ENCODE assay signal across 8 cellular contexts in the genomic region with DNA sequence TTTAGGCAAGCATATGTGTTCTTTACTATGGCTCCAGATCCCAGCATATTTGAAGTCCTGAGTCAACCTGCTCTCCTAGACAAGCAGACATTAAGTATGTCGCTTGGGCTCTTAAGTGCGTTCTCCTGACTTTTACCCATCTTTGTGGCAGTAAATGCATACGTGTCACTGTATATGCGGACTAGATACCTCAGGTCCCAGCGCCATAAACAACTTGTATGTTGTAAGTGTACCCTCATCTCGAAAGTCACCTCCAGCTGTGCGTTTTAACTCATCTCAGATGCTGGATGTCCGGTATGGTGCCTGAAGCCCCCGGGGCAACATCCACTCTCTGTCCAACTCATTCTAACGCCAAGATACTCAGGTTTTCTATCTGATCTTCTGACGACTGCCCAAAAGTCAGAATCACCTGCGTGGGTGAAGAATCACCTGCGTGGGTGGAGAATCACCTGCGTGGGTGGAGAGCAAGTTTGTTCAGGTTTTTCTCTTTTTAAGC. TPM values are rescaled to one million over a fixed set of nuclear protein-coding genes. Genes with fewer than 3 reads are reported as not detected.
DNase-seq lines count a peak whose midpoint lies in the region; ATAC-seq and TF ChIP-seq lines count a peak whose summit lies in the region.

No MANE protein-coding gene starts in this region.

- no peak for ATAC-seq in heart right ventricle
- no peak for ATAC-seq in Right ventricle myocardium inferior
- no peak for ATAC-seq in activated naive CD8-positive, alpha-beta T cell treated with anti-CD3 and anti-CD28 coated beads, Interleukin-2, amount 50 U/mL, for 24 hours
- no peak for ATAC-seq in right lobe of liver
- no peak for ATAC-seq in GM21723 (IDR thresholded peaks at IDR 0.05; ENCODE audit: unreplicated experiment)
- no peak for ATAC-seq in HG03469 (IDR thresholded peaks at IDR 0.05; ENCODE audit: unreplicated experiment)

- H3K27ac ChIP-seq in heart right ventricle (no peak overlapping the region), right lobe of liver (no peak overlapping the region), urinary bladder (ENCODE audit: low read depth) (no peak overlapping the region)

- H3K27ac Mint-ChIP-seq in activated naive CD8-positive, alpha-beta T cell treated with anti-CD3 and anti-CD28 coated beads, Interleukin-2, amount 50 U/mL, for 24 hours: peak overlapping the region; percentile 75

- H3K36me3 Mint-ChIP-seq in activated naive CD8-positive, alpha-beta T cell treated with anti-CD3 and anti-CD28 coated beads, Interleukin-2, amount 50 U/mL, for 24 hours (ENCODE audit: low read depth): peaks cover 15% of the 10 kb centered on the region

- 76 to 77% methylated on average over 14 of the region's 14 CpGs for WGBS in heart right ventricle, 2 donors
- WGBS in right lobe of liver (ENCODE audit: insufficient coverage, low coverage, low lambda C conversion rate, missing lambda C conversion rate): 34% methylated on average over 10 of the region's 14 CpGs
- 70% methylated on average over 14 of the region's 14 CpGs for WGBS in urinary bladder

- TF ChIP-seq CTCF in heart right ventricle (IDR thresholded peaks at IDR 0.05) (no peak), right lobe of liver (IDR thresholded peaks at IDR 0.05) (no peak)

- H3K9me3 ChIP-seq in heart right ventricle (peaks cover 0 to 10% (median 0%) of the 10 kb centered on the region in 11 donors), right lobe of liver (no peaks in the 10 kb centered on the region)

- peak overlapping the region; percentile 79 for H3K4me3 Mint-ChIP-seq in activated naive CD8-positive, alpha-beta T cell treated with anti-CD3 and anti-CD28 coated beads, Interleukin-2, amount 50 U/mL, for 24 hours

- H3K27me3 ChIP-seq in heart right ventricle (no peaks in the 10 kb centered on the region), right lobe of liver (no peaks in the 10 kb centered on the region)

- TF ChIP-seq POLR2A in right lobe of liver (IDR thresholded peaks at IDR 0.05): no peak

- peaks cover 0 to 36% (median 14%) of the 10 kb centered on the region in 9 donors for H3K36me3 ChIP-seq in heart right ventricle
- H3K36me3 ChIP-seq in right lobe of liver: peaks cover 0 to 19% (median 0%) of the 10 kb centered on the region in 4 donors
- H3K36me3 ChIP-seq in urinary bladder (ENCODE audit: insufficient read depth): no peaks in the 10 kb centered on the region

- H3K27me3 Mint-ChIP-seq in activated naive CD8-positive, alpha-beta T cell treated with anti-CD3 and anti-CD28 coated beads, Interleukin-2, amount 50 U/mL, for 24 hours: no peaks in the 10 kb centered on the region

- H3K4me1 ChIP-seq in heart right ventricle (peaks cover 9 to 49% (median 29%) of the 10 kb centered on the region in 9 donors), right lobe of liver (peaks cover 0 to 22% (median 6%) of the 10 kb centered on the region in 4 donors), urinary bladder (ENCODE audit: insufficient read depth) (no peaks in the 10 kb centered on the region)

- intact Hi-C loops in heart right ventricle (cut with DNase I) (loop anchor here in 4 of 10 donors (5.0 kb wide), 2 partner anchors 35 to 40 kb away; a partner anchor contains a TSS), Right ventricle myocardium inferior (cut with DNase I) (no loop called here), right lobe of liver (cut with DNase I) (no loop called here)

- peaks cover 9% of the 10 kb centered on the region for H3K9me3 Mint-ChIP-seq in activated naive CD8-positive, alpha-beta T cell treated with anti-CD3 and anti-CD28 coated beads, Interleukin-2, amount 50 U/mL, for 24 hours

- no peak for DNase-seq in heart right ventricle
- no peak for DNase-seq in Right ventricle myocardium inferior (ENCODE audit: missing footprints)
- DNase-seq in activated naive CD8-positive, alpha-beta T cell treated with anti-CD3 and anti-CD28 coated beads, Interleukin-2, amount 50 U/mL, for 24 hours: no peak
- no peak for DNase-seq in right lobe of liver
- no peak for DNase-seq in midbrain (lab: John Stamatoyannopoulos, UW)

- peaks cover 49% of the 10 kb centered on the region for H3K4me1 Mint-ChIP-seq in activated naive CD8-positive, alpha-beta T cell treated with anti-CD3 and anti-CD28 coated beads, Interleukin-2, amount 50 U/mL, for 24 hours

- peak overlapping the region in 6 of 10 donors; percentile 74 to 100 (median 84) for H3K4me3 ChIP-seq in heart right ventricle
- peak overlapping the region in 2 of 3 donors; percentile 91 to 98 for H3K4me3 ChIP-seq in right lobe of liver
- peak overlapping the region; percentile 98 for H3K4me3 ChIP-seq in urinary bladder (ENCODE audit: low read depth, low read length)

RNA-seq across cellular contexts. Expression of a gene that starts 1.7 kb away (rescaled TPM):
- total RNA-seq in heart right ventricle: 100 to 1,000 TPM in 3 of 10 donors, 10 to 100 TPM in 7; 67.8 to 137 (median 90.0) TPM
- 100 to 1,000 TPM; 107 to 220 TPM for polyA plus RNA-seq in heart right ventricle
- total RNA-seq in Right ventricle myocardium inferior: 122 TPM
- 10 to 100 TPM; 44.4 to 93.0 (median 69.6) TPM for total RNA-seq in right lobe of liver
- 46.1 TPM for total RNA-seq in urinary bladder
- 121 TPM for polyA plus RNA-seq in urinary bladder

RNA-seq across cellular contexts. Expression of a gene that starts 14.7 kb away (rescaled TPM):
- 10 to 100 TPM; 24.0 to 43.9 (median 34.6) TPM for total RNA-seq in heart right ventricle
- polyA plus RNA-seq in heart right ventricle: 10 to 100 TPM; 31.8 to 91.7 TPM
- total RNA-seq in Right ventricle myocardium inferior: 36.9 TPM
- total RNA-seq in right lobe of liver: 10 to 100 TPM; 21.0 to 37.5 (median 27.9) TPM
- 28.4 TPM for total RNA-seq in urinary bladder
- 31.4 TPM for polyA plus RNA-seq in urinary bladder

RNA-seq across cellular contexts. Expression of a gene that starts 24.5 kb away (rescaled TPM):
- 10 to 100 TPM; 26.0 to 51.9 (median 32.4) TPM for total RNA-seq in heart right ventricle
- 10 to 100 TPM; 42.6 to 48.1 TPM for polyA plus RNA-seq in heart right ventricle
- total RNA-seq in Right ventricle myocardium inferior: 37.2 TPM
- total RNA-seq in right lobe of liver: 10 to 100 TPM; 18.2 to 27.0 (median 22.4) TPM
- total RNA-seq in urinary bladder: 4.7 TPM
- polyA plus RNA-seq in urinary bladder: 55.0 TPM

RNA-seq across cellular contexts. Expression of a gene that starts 24.8 kb away (rescaled TPM):
- 10 to 100 TPM; 40.6 to 57.9 (median 50.6) TPM for total RNA-seq in heart right ventricle
- 10 to 100 TPM; 30.4 to 41.7 TPM for polyA plus RNA-seq in heart right ventricle
- total RNA-seq in Right ventricle myocardium inferior: 44.9 TPM
- 10 to 100 TPM; 12.6 to 38.1 (median 27.8) TPM for total RNA-seq in right lobe of liver
- 8.5 TPM for total RNA-seq in urinary bladder
- 74.6 TPM for polyA plus RNA-seq in urinary bladder

RNA-seq across cellular contexts. Expression of a gene that starts 34.6 kb away (rescaled TPM):
- total RNA-seq in heart right ventricle (100 to 1,000 TPM in 1 of 10 donors, 10 to 100 TPM in 9; 39.7 to 110 (median 54.9) TPM), Right ventricle myocardium inferior (70.4 TPM), right lobe of liver (10 to 100 TPM in 5 of 6 experiments, 1 to 10 TPM in 1; 9.9 to 16.3 (median 11.8) TPM), urinary bladder (16.7 TPM)
- polyA plus RNA-seq in heart right ventricle (100 to 1,000 TPM in 1 of 2 donors, 10 to 100 TPM in 1; 39.5 to 149 TPM), urinary bladder (42.9 TPM)
